7 cellular contexts compared by ENCODE assay signal in the genomic region with DNA sequence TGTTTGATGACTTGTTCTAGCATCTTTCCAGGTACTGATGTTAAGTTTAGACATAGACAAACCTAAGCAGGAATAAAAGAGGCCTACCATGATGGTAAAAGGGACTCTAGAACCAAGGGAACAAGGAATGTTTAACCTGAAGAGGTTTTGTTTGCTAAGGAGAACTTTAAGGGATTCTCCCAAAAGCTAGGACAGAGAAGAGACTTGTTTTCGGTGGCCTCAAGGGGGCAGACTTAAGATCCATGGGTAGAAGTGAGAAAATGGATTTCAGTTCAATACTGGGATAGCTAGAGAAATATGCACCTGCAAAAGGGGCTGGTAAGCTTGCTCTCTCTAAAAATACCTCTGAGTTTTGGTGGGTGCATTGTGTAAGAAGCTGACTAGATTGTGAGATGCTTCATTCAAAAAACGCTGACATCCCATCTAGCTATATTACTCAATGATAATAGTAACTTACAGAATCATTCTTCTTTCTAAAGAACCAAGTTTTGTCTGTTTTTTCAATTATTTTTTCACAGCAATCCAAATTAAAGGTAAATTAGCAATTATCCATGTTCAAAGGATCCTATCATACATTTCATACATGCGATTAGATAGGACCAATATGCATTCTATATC. TPM values are rescaled to one million over a fixed set of nuclear protein-coding genes. Genes with fewer than 3 reads are reported as not detected.
DNase-seq lines count a peak whose midpoint lies in the region; ATAC-seq and TF ChIP-seq lines count a peak whose summit lies in the region.

No MANE protein-coding gene starts in this region.

- no peaks in the 10 kb centered on the region for H3K9me3 ChIP-seq in HEK293 (ENCODE audit: control insufficient read depth, insufficient read depth, low read depth, low read length)
- no peaks in the 10 kb centered on the region for H3K9me3 ChIP-seq in tibial nerve

- no peaks in the 10 kb centered on the region for H3K36me3 ChIP-seq in HEK293 (ENCODE audit: control insufficient read depth in 2 of 2, insufficient read depth in 1 of 2, low read length in 2 of 2)
- H3K36me3 ChIP-seq in tibial nerve: no peaks in the 10 kb centered on the region

- TF ChIP-seq CTCF in HEK293 (tag by site-specific recombination; IDR thresholded peaks at IDR 0.05) (peak; percentile 32), RWPE1 (conservative IDR thresholded peaks at IDR 0.05; ENCODE audit: low read depth) (peak; percentile 53), fibroblast of the aortic adventitia (IDR thresholded peaks at IDR 0.05; ENCODE audit: insufficient read depth, low read length) (peak; percentile 74), tibial nerve (IDR thresholded peaks at IDR 0.05) (peak in 3 of 5 experiments; percentile 40 to 53 (median 53))

- no peak for ATAC-seq in HG03457 (IDR thresholded peaks at IDR 0.05; ENCODE audit: unreplicated experiment)

- no peak for TF ChIP-seq POLR2A in tibial nerve (IDR thresholded peaks at IDR 0.05)

- TF ChIP-seq EP300 in tibial nerve (IDR thresholded peaks at IDR 0.05): no peak

- H3K27ac ChIP-seq in HEK293 (ENCODE audit: extremely low read depth, low read depth, low read length): no peak overlapping the region
- H3K27ac ChIP-seq in RWPE1: no peak overlapping the region
- H3K27ac ChIP-seq in tibial nerve: no peak overlapping the region

- DNase-seq in GM03348 (ENCODE audit: low spot score) (peak; percentile 24), RWPE1 (ENCODE audit: low spot score) (no peak), fibroblast of the aortic adventitia (ENCODE audit: low read depth) (peak; percentile 64), tibial nerve (ENCODE audit: low spot score in 2 of 2) (peak in 1 of 2 donors; percentile 17), NCI-H146 (lab: John Stamatoyannopoulos, UW) (no peak)

- H3K4me3 ChIP-seq in HEK293 (ENCODE audit: low read depth, low read length) (no peak overlapping the region), fibroblast of the aortic adventitia (ENCODE audit: low read depth, low read length) (no peak overlapping the region), tibial nerve (no peak overlapping the region)

- H3K27me3 ChIP-seq in tibial nerve: no peaks in the 10 kb centered on the region

- WGBS in tibial nerve, 2 donors: 33 to 44% methylated on average over 3 of the region's 3 CpGs

- CTCF ChIA-PET in HEK293 (lab: Yijun Ruan, JAX): interaction anchor here (0.7 to 3.7 kb wide), 34 partner anchors 9 to 448 kb away, joined by 3 to 26 read pairs (median 4); no protein-coding TSS in a partner anchor
- CTCF ChIA-PET in RWPE1 (lab: Yijun Ruan, JAX): interaction anchor here (0.6 to 1.7 kb wide), 20 partner anchors 10 to 1514 kb away, joined by 3 to 9 read pairs (median 4); no protein-coding TSS in a partner anchor

- POLR2A ChIA-PET in HEK293 (lab: Yijun Ruan, JAX) (no interaction called here), RWPE1 (lab: Yijun Ruan, JAX; ENCODE audit: low non-redundant PET) (no interaction called here)

- H3K4me1 ChIP-seq in HEK293 (ENCODE audit: control insufficient read depth, insufficient read depth, low read length): peaks cover 5% of the 10 kb centered on the region; the same call in 1 of the 2 replicates
- peaks cover 0 to 16% (median 7%) of the 10 kb centered on the region in 4 donors for H3K4me1 ChIP-seq in tibial nerve

TF ChIP-seq in HEK293, 187 proteins besides CTCF, POLR2A, EP300 and RAD21:
- TF ChIP-seq OVOL3 (tag by site-specific recombination; IDR thresholded peaks at IDR 0.05) (no peak), RBAK (tag by site-specific recombination; IDR thresholded peaks at IDR 0.05) (no peak), ZNF654 (tag by site-specific recombination; IDR thresholded peaks at IDR 0.05; ENCODE audit: low read depth) (peak; percentile 3; the same call in 1 of the 2 replicates), ZNF660 (tag by site-specific recombination; IDR thresholded peaks at IDR 0.05) (0 out of 2 replicates have a peak, but pooled peaks have one; percentile 23), ZNF639 (tag by site-specific recombination; IDR thresholded peaks at IDR 0.05) (no peak), ZNF777 (tag by site-specific recombination; IDR thresholded peaks at IDR 0.05; ENCODE audit: borderline replicate concordance) (no peak)
- TF ChIP-seq, protein P1, sequence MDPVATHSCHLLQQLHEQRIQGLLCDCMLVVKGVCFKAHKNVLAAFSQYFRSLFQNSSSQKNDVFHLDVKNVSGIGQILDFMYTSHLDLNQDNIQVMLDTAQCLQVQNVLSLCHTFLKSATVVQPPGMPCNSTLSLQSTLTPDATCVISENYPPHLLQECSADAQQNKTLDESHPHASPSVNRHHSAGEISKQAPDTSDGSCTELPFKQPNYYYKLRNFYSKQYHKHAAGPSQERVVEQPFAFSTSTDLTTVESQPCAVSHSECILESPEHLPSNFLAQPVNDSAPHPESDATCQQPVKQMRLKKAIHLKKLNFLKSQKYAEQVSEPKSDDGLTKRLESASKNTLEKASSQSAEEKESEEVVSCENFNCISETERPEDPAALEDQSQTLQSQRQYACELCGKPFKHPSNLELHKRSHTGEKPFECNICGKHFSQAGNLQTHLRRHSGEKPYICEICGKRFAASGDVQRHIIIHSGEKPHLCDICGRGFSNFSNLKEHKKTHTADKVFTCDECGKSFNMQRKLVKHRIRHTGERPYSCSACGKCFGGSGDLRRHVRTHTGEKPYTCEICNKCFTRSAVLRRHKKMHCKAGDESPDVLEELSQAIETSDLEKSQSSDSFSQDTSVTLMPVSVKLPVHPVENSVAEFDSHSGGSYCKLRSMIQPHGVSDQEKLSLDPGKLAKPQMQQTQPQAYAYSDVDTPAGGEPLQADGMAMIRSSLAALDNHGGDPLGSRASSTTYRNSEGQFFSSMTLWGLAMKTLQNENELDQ (tag by site-specific recombination; IDR thresholded peaks at IDR 0.05; ENCODE audit: low read depth): no peak

RNA-seq across cellular contexts. Expression of gene ADRB2, which starts 5.5 kb away (rescaled TPM):
- 0.16 and 3.6 TPM in 2 replicates for total RNA-seq in fibroblast of the aortic adventitia (ENCODE audit: low replicate concordance)
- 1 to 10 TPM; 4.8 to 9.8 (median 6.2) TPM for total RNA-seq in tibial nerve

Comparison
In these comparisons a context has a peak if more than half of its experiments do, and no peak if none do; other contexts are left out.
1. DNase-seq: peak in GM03348 (single experiment) and fibroblast of the aortic adventitia (single experiment); none in RWPE1 (single experiment) and NCI-H146 (single experiment).
2. Peak in every context shown above with its lines, with median percentiles within 50 percentile points of each other: CTCF ChIP-seq.